ENCODE assay signal across 27 cellular contexts in the genomic region with DNA sequence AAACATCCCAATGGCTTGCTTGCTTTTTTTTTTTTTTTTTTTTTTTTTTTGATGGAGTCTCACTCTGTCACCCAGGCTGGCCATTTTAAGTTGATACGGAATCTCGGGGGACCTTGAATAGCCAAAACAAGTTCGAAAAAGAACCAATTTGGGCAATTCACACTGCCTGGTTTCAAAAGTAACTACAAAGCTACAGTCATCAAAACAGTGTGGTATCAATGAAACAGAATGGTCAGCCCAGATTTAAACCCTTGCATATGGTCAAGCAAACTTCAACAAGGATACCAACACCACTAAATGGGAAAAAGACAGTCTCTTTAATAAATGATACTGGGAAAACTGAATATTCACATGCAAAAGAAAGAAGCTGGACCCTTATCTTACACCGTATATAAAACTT. TPM values are rescaled to one million over a fixed set of nuclear protein-coding genes. Genes with fewer than 3 reads are reported as not detected.
DNase-seq lines count a peak whose midpoint lies in the region; ATAC-seq, FAIRE-seq and TF ChIP-seq lines count a peak whose summit lies in the region.
"Had no signal": no experiment of that assay in that cellular context is flagged by ENCODE, and none has a peak within 500 bp of the region (broad histone marks: within the 10 kb centered on the region; RNA-seq: fewer than 3 reads in every experiment).

No MANE protein-coding gene starts in this region.

- POLR2A ChIA-PET in MCF 10A (lab: Yijun Ruan, JAX) (interaction anchor here (0.5 to 2.2 kb wide), 3 partner anchors 48 to 195 kb away, joined by 3 to 8 read pairs (median 4); no protein-coding TSS in a partner anchor), K562 (lab: Yijun Ruan, JAX) (interaction anchor here (0.9 kb wide), 1 partner anchor 15 kb away, joined by 3 read pairs; no protein-coding TSS in a partner anchor)

- H3K4me1 ChIP-seq in mammary epithelial cell (ENCODE audit: insufficient read depth, low read length): no peaks in the 10 kb centered on the region
- peaks cover 14% of the 10 kb centered on the region for H3K4me1 ChIP-seq in RWPE2 (ENCODE audit: insufficient read depth, poor library complexity, severe bottlenecking)
- H3K4me1 ChIP-seq in K562 (replicated peaks in 1 of 2; ENCODE audit: control insufficient read depth in 2 of 2, insufficient read depth in 2 of 2, low read length in 2 of 2): no peaks in the 10 kb centered on the region
- peaks cover 4% of the 10 kb centered on the region for H3K4me1 ChIP-seq in keratinocyte (ENCODE audit: control insufficient read depth, extremely low read depth, insufficient read depth, low read length)
- H3K4me1 ChIP-seq: BE2C, BLaER1 had no signal

- H3K4me1 Mint-ChIP-seq in MCF 10A (ENCODE audit: insufficient read depth, unreplicated experiment): peaks cover 11% of the 10 kb centered on the region
- H3K4me1 Mint-ChIP-seq in progenitor cell of endocrine pancreas (ENCODE audit: low read depth): no peaks in the 10 kb centered on the region
- H3K4me1 Mint-ChIP-seq: CD14-positive monocyte; CD4-positive, alpha-beta memory T cell; CD8-positive, alpha-beta memory T cell had no signal

- H3K36me3 Mint-ChIP-seq in MCF 10A (ENCODE audit: insufficient read depth, unreplicated experiment) (peaks cover 20% of the 10 kb centered on the region), progenitor cell of endocrine pancreas (ENCODE audit: insufficient read depth) (peaks cover 31% of the 10 kb centered on the region)

- FAIRE-seq in K562 (lab: Jason Lieb, UNC) (no peak), keratinocyte (lab: Jason Lieb, UNC) (no peak)
- FAIRE-seq: GM12878, GM12892 had no signal

- DNase-seq in mammary epithelial cell (no peak), MCF 10A (ENCODE audit: unreplicated experiment) (no peak), RWPE2 (ENCODE audit: low spot score) (no peak), K562 (ENCODE audit: extremely low read depth in 1 of 4, low spot score in 3 of 4) (no peak), keratinocyte (ENCODE audit: low read depth, low spot score) (no peak), progenitor cell of endocrine pancreas (ENCODE audit: low spot score, unreplicated experiment) (no peak), NCI-H128 (lab: John Stamatoyannopoulos, UW; ENCODE audit: unreplicated experiment) (no peak), NCI-H1694 (lab: John Stamatoyannopoulos, UW) (no peak)
- DNase-seq: ACHN; BE2C; C1 segment of cervical spinal cord; CD4-positive, alpha-beta memory T cell; CD4-positive, CD25-positive, alpha-beta regulatory T cell; CD8-positive, alpha-beta memory T cell; COR-L47; DMS 273 treated with DMSO at 0.1 percent for 48 hours; DMS153; DMS53; DMS79; DND-41; EL; GDM1 had no signal

- H3K4me2 ChIP-seq in mammary epithelial cell (ENCODE audit: insufficient read depth, low read depth, low read length): no peak overlapping the region
- no peak overlapping the region for H3K4me2 ChIP-seq in K562 (ENCODE audit: insufficient read depth, low read length)
- H3K4me2 ChIP-seq in keratinocyte (ENCODE audit: control insufficient read depth, extremely low read depth, insufficient read depth, low read depth, low read length): no peak overlapping the region
- H3K4me2 ChIP-seq: BLaER1 had no signal

- H2AFZ ChIP-seq in mammary epithelial cell (ENCODE audit: low read depth, low read length) (no peak overlapping the region), K562 (ENCODE audit: low read depth, low read length) (no peak overlapping the region), keratinocyte (ENCODE audit: control insufficient read depth, low read length) (no peak overlapping the region)

- intact Hi-C loops in mammary epithelial cell (cut with micrococcal nuclease) (no loop called here), MCF 10A (cut with micrococcal nuclease) (no loop called here), K562 (cut with micrococcal nuclease) (no loop called here)

- no peak for TF ChIP-seq EP300 in K562 (IDR thresholded peaks at IDR 0.05; ENCODE audit: low read length)

- H3K9me3 ChIP-seq in mammary epithelial cell (replicated peaks; ENCODE audit: insufficient read depth, low read length) (no peaks in the 10 kb centered on the region), RWPE2 (ENCODE audit: severe bottlenecking) (no peaks in the 10 kb centered on the region), K562 (replicated peaks; ENCODE audit: control insufficient read depth, insufficient read depth, low read depth, low read length) (no peaks in the 10 kb centered on the region; the same call in 1 of the 2 replicates), keratinocyte (ENCODE audit: control insufficient read depth, low read depth, low read length) (no peaks in the 10 kb centered on the region)
- H3K9me3 ChIP-seq: BE2C had no signal

- H3K27me3 ChIP-seq in mammary epithelial cell (ENCODE audit: insufficient read depth, low read length) (no peaks in the 10 kb centered on the region), RWPE2 (ENCODE audit: insufficient read depth, poor library complexity, severe bottlenecking) (no peaks in the 10 kb centered on the region), K562 (ENCODE audit: control insufficient read depth in 2 of 2, insufficient read depth in 2 of 2, low read length in 2 of 2) (no peaks in the 10 kb centered on the region), keratinocyte (ENCODE audit: control insufficient read depth, extremely low read depth, insufficient read depth, low read length) (no peaks in the 10 kb centered on the region)
- H3K27me3 ChIP-seq: BE2C had no signal

- no peaks in the 10 kb centered on the region for H3K27me3 Mint-ChIP-seq in MCF 10A (ENCODE audit: insufficient read depth, unreplicated experiment)
- no peaks in the 10 kb centered on the region for H3K27me3 Mint-ChIP-seq in progenitor cell of endocrine pancreas
- H3K27me3 Mint-ChIP-seq: CD4-positive, alpha-beta memory T cell; CD4-positive, CD25-positive, alpha-beta regulatory T cell; CD8-positive, alpha-beta memory T cell had no signal

- H3K27ac ChIP-seq in mammary epithelial cell (ENCODE audit: insufficient read depth, low read depth, low read length) (peak overlapping the region; percentile 94), RWPE2 (ENCODE audit: poor library complexity, severe bottlenecking) (peak overlapping the region; percentile 78), K562 (ENCODE audit: extremely low read depth, low read depth, low read length) (no peak overlapping the region), keratinocyte (ENCODE audit: control insufficient read depth, insufficient read depth, low read length) (peak overlapping the region; percentile 69)
- H3K27ac ChIP-seq: 22Rv1, BLaER1 had no signal

- no peak for TF ChIP-seq POLR2A in K562 (conservative IDR thresholded peaks at IDR 0.05)

- TF ChIP-seq CTCF in mammary epithelial cell (conservative IDR thresholded peaks at IDR 0.05 in 1 of 2, IDR thresholded peaks at IDR 0.05 in 1 of 2; ENCODE audit: extremely low read depth in 1 of 2, insufficient read depth in 1 of 2, low read depth in 1 of 2, low read length in 2 of 2) (no peak), MCF 10A (IDR thresholded peaks at IDR 0.05; ENCODE audit: unreplicated experiment) (no peak), RWPE2 (IDR thresholded peaks at IDR 0.05; ENCODE audit: poor library complexity, severe bottlenecking) (no peak), K562 (IDR thresholded peaks at IDR 0.05 in 2 of 3, conservative IDR thresholded peaks at IDR 0.05 in 1 of 3; ENCODE audit: insufficient read depth in 2 of 3, low read depth in 1 of 3, low read length in 3 of 3) (no peak), keratinocyte (optimal IDR thresholded peaks at IDR 0.05 in 1 of 3, IDR thresholded peaks at IDR 0.05 in 1 of 3, conservative IDR thresholded peaks at IDR 0.05 in 1 of 3; ENCODE audit: extremely low read depth in 1 of 3, insufficient read depth in 2 of 3, low read length in 3 of 3) (no peak), progenitor cell of endocrine pancreas (IDR thresholded peaks at IDR 0.05; ENCODE audit: unreplicated experiment) (no peak)

- H3K9me1 ChIP-seq in K562 (ENCODE audit: control insufficient read depth, insufficient read depth, low read length) (no peaks in the 10 kb centered on the region), keratinocyte (ENCODE audit: control insufficient read depth, extremely low read depth, insufficient read depth, low read length) (no peaks in the 10 kb centered on the region)

- 61% methylated on average over 2 of the region's 4 CpGs for WGBS in mammary epithelial cell (ENCODE audit: low coverage, missing lambda C conversion rate)
- 100% methylated on average over 1 of the region's 4 CpGs for WGBS in K562 (ENCODE audit: insufficient coverage, low coverage, missing lambda C conversion rate)

- H3K9me3 Mint-ChIP-seq in MCF 10A (ENCODE audit: unreplicated experiment) (peaks cover 5% of the 10 kb centered on the region), progenitor cell of endocrine pancreas (ENCODE audit: low read depth) (peaks cover 39% of the 10 kb centered on the region)
- H3K9me3 Mint-ChIP-seq: CD4-positive, CD25-positive, alpha-beta regulatory T cell; CD8-positive, alpha-beta memory T cell had no signal

- H3K4me3 ChIP-seq in mammary epithelial cell (replicated peaks in 1 of 3; ENCODE audit: insufficient read depth in 1 of 3, low read depth in 2 of 3, low read length in 3 of 3) (no peak overlapping the region), RWPE2 (ENCODE audit: severe bottlenecking) (no peak overlapping the region), K562 (no peak overlapping the region), keratinocyte (ENCODE audit: control insufficient read depth in 2 of 3, extremely low read depth in 1 of 3, insufficient read depth in 2 of 3, low read depth in 1 of 3, low read length in 3 of 3) (no peak overlapping the region)
- H3K4me3 ChIP-seq: BLaER1, GM12878 had no signal

- BruUV-seq in mammary epithelial cell (replicated peaks; lab: Mats Ljungman, UMichigan) (no TSS peak), MCF 10A (replicated peaks; lab: Mats Ljungman, UMichigan) (no TSS peak), K562 (replicated peaks; lab: Mats Ljungman, UMichigan) (no TSS peak)

- no peaks in the 10 kb centered on the region for H4K20me1 ChIP-seq in mammary epithelial cell (ENCODE audit: insufficient read depth, low read length)
- no peaks in the 10 kb centered on the region for H4K20me1 ChIP-seq in K562 (replicated peaks; ENCODE audit: control insufficient read depth, insufficient read depth, low read length)
- no peaks in the 10 kb centered on the region for H4K20me1 ChIP-seq in keratinocyte (ENCODE audit: control insufficient read depth, extremely low read depth, insufficient read depth, low read length)
- H4K20me1 ChIP-seq: BLaER1 had no signal

- CTCF ChIA-PET in mammary epithelial cell (lab: Charles Lee; ENCODE audit: low non-redundant PET): no interaction called here
- CTCF ChIA-PET in MCF 10A (lab: Yijun Ruan, JAX): no interaction called here
- CTCF ChIA-PET in K562 (lab: Yijun Ruan, JAX; ENCODE audit: low intra/inter-chr PET ratio): no interaction called here

- H3K27ac Mint-ChIP-seq in MCF 10A (ENCODE audit: low read depth, unreplicated experiment) (no peak overlapping the region), progenitor cell of endocrine pancreas (no peak overlapping the region)
- H3K27ac Mint-ChIP-seq: CD14-positive monocyte; CD4-positive, CD25-positive, alpha-beta regulatory T cell; CD8-positive, alpha-beta memory T cell had no signal

- no peak overlapping the region for H3K4me3 Mint-ChIP-seq in MCF 10A (ENCODE audit: unreplicated experiment)
- H3K4me3 Mint-ChIP-seq in progenitor cell of endocrine pancreas (ENCODE audit: low read depth): no peak overlapping the region
- H3K4me3 Mint-ChIP-seq: CD14-positive monocyte; CD4-positive, alpha-beta memory T cell; CD4-positive, CD25-positive, alpha-beta regulatory T cell; CD8-positive, alpha-beta memory T cell had no signal

- dilution Hi-C loops in mammary epithelial cell (cut with HindIII; ENCODE audit: low sequenced_read_pairs): no loop called here
- dilution Hi-C loops in keratinocyte (cut with MboI; ENCODE audit: extremely low pct_ligation_motif_present, low sequenced_read_pairs): no loop called here

- ATAC-seq in RWPE2 (ENCODE audit: low read depth): no peak
- no peak for ATAC-seq in K562
- ATAC-seq: GM12878 had no signal

- no peaks in the 10 kb centered on the region for H3K79me2 ChIP-seq in mammary epithelial cell (ENCODE audit: insufficient read depth, low read length)
- H3K79me2 ChIP-seq in K562 (ENCODE audit: control insufficient read depth, insufficient read depth, low read length): no peaks in the 10 kb centered on the region
- no peaks in the 10 kb centered on the region for H3K79me2 ChIP-seq in keratinocyte (ENCODE audit: control insufficient read depth, insufficient read depth, low read length)

- no peaks in the 10 kb centered on the region for H3K36me3 ChIP-seq in mammary epithelial cell (ENCODE audit: insufficient read depth, low read length)
- no peaks in the 10 kb centered on the region; the same call in 1 of the 2 replicates for H3K36me3 ChIP-seq in RWPE2 (ENCODE audit: low read depth)
- peaks cover 11% of the 10 kb centered on the region; the same call in 2 of the 3 replicates for H3K36me3 ChIP-seq in K562 (ENCODE audit: control insufficient read depth, insufficient read depth, low read length)
- H3K36me3 ChIP-seq in keratinocyte (ENCODE audit: control insufficient read depth in 2 of 2, extremely low read depth in 1 of 2, insufficient read depth in 2 of 2, low read length in 2 of 2): no peaks in the 10 kb centered on the region
- H3K36me3 ChIP-seq: BE2C had no signal

- H3K9ac ChIP-seq in mammary epithelial cell (ENCODE audit: insufficient read depth, low read length) (no peak overlapping the region), K562 (ENCODE audit: insufficient read depth in 1 of 2, low read depth in 2 of 2, low read length in 2 of 2) (no peak overlapping the region), keratinocyte (ENCODE audit: control insufficient read depth, extremely low read depth, insufficient read depth, low read length) (no peak overlapping the region)
- H3K9ac ChIP-seq: BLaER1 had no signal

- no peak for TF ChIP-seq RAD21 in K562 (CRISPR knock-in tag; conservative IDR thresholded peaks at IDR 0.05 in 1 of 2, IDR thresholded peaks at IDR 0.05 in 1 of 2)

- in situ Hi-C loops in mammary epithelial cell (cut with MboI; ENCODE audit: low sequenced_read_pairs in 2 of 2) (no loop called here), K562 (cut with MboI) (no loop called here)

RNA-seq across cellular contexts. Expression of gene BRCC3, which starts 41.8 kb away (rescaled TPM):
- total RNA-seq in mammary epithelial cell (10 to 100 TPM; 10.2 to 22.1 TPM), MCF 10A (2022) (21.1 and 22.9 TPM in 2 replicates), K562 (2014; rRNA removed) (9.6 and 14.2 TPM in 2 replicates), K562 (2014; rRNA removed; fragmentation: Illumina TruSeq; extraction: Trizol) (24.9 and 26.1 TPM in 2 replicates), K562 (2015; rRNA removed; fragmentation: Illumina TruSeq; extraction: Trizol) (24.9 and 26.7 TPM in 2 replicates), K562 (2021) (20.9 and 21.5 TPM in 2 replicates), progenitor cell of endocrine pancreas (31.4 and 35.6 TPM in 2 replicates)
- polyA plus RNA-seq in mammary epithelial cell (20.7 TPM), K562 (2011; rRNA removed) (30.2 and 42.9 TPM in 2 replicates), K562 (2014; fragmentation: Illumina TruSeq; extraction: Trizol) (25.1 and 33.5 TPM in 2 replicates), K562 (2014; fragmentation: Nextera tagmentation; extraction: Ambion mirVana) (10 to 100 TPM; 31.2 to 44.8 TPM), K562 (2014; rRNA removed) (20.2 and 23.3 TPM in 2 replicates), keratinocyte (18.5 to 25.5 TPM (median 24.8 TPM) in 3 replicates)
- polyA minus RNA-seq in mammary epithelial cell (23.2 TPM), keratinocyte (14.9 to 39.7 TPM (median 20.4 TPM) in 3 replicates)
- 18.6 and 34.1 TPM in 2 replicates for total RNA-seq in K562 (2011; cell fraction: chromatin; rRNA removed; ENCODE audit: low replicate concordance)
- total RNA-seq in K562 (2011; cell fraction: nucleolus; rRNA removed): 11.5 and 15.3 TPM in 2 replicates
- 17.7 and 18.2 TPM in 2 replicates for total RNA-seq in K562 (2011; cell fraction: nucleoplasm; rRNA removed)
- polyA plus RNA-seq in K562 (2011; cell fraction: cytosol; rRNA removed): 17.1 and 20.2 TPM in 2 replicates
- 24.6 and 43.7 TPM in 2 replicates for polyA plus RNA-seq in K562 (2011; cell fraction: nucleus; rRNA removed)
- polyA plus RNA-seq in K562 (2012): 16.2 and 27.1 TPM in 2 replicates
- 37.2 and 41.2 TPM in 2 replicates for polyA minus RNA-seq in K562 (2011; rRNA and poly(A)+ RNA removed)
- 10.4 and 15.8 TPM in 2 replicates for polyA minus RNA-seq in K562 (2011; cell fraction: cytosol; rRNA and poly(A)+ RNA removed)
- 18.8 and 20.1 TPM in 2 replicates for polyA minus RNA-seq in K562 (2011; cell fraction: nucleus; rRNA and poly(A)+ RNA removed)
- polyA plus RNA-seq in keratinocyte (2011; ENCODE audit: low read depth): 10.2 TPM
- 14.2 and 24.0 TPM in 2 replicates for polyA plus RNA-seq in keratinocyte (2011; cell fraction: cytosol; rRNA removed)
- polyA plus RNA-seq in keratinocyte (2011; cell fraction: nucleus; rRNA removed): 12.8 and 14.9 TPM in 2 replicates
- 9.8 and 21.9 TPM in 2 replicates for polyA plus RNA-seq in keratinocyte (2012; ENCODE audit: low replicate concordance)
- 12.9 TPM for polyA minus RNA-seq in keratinocyte (2011; cell fraction: cytosol; rRNA and poly(A)+ RNA removed)
- polyA minus RNA-seq in keratinocyte (2011; cell fraction: nucleus; rRNA and poly(A)+ RNA removed): 9.0 and 16.1 TPM in 2 replicates

RNA-seq across cellular contexts. Expression of gene CMC4, which starts 42.2 kb away (rescaled TPM):
- 10 to 100 TPM in 1 of 2 donors, 1 to 10 TPM in 1; 6.6 to 10.7 TPM for total RNA-seq in mammary epithelial cell
- 13.1 TPM for polyA plus RNA-seq in mammary epithelial cell
- polyA minus RNA-seq in mammary epithelial cell: 2.8 TPM
- total RNA-seq in MCF 10A (2022): 8.0 and 10.1 TPM in 2 replicates
- total RNA-seq in K562 (2011; cell fraction: chromatin; rRNA removed; ENCODE audit: low replicate concordance): 2.8 and 13.6 TPM in 2 replicates
- total RNA-seq in K562 (2011; cell fraction: nucleolus; rRNA removed): 1.7 and 2.2 TPM in 2 replicates
- total RNA-seq in K562 (2011; cell fraction: nucleoplasm; rRNA removed): 3.4 and 4.4 TPM in 2 replicates
- 10.4 and 12.2 TPM in 2 replicates for total RNA-seq in K562 (2014; rRNA removed)
- total RNA-seq in K562 (2014; rRNA removed; fragmentation: Illumina TruSeq; extraction: Trizol): 8.0 and 9.1 TPM in 2 replicates
- 8.2 and 10.2 TPM in 2 replicates for total RNA-seq in K562 (2015; rRNA removed; fragmentation: Illumina TruSeq; extraction: Trizol)
- 5.3 and 5.4 TPM in 2 replicates for total RNA-seq in K562 (2021)
- 14.6 and 16.2 TPM in 2 replicates for polyA plus RNA-seq in K562 (2011; rRNA removed)
- 12.0 and 13.5 TPM in 2 replicates for polyA plus RNA-seq in K562 (2011; cell fraction: cytosol; rRNA removed)
- polyA plus RNA-seq in K562 (2011; cell fraction: nucleus; rRNA removed): 11.0 and 15.3 TPM in 2 replicates
- 9.8 and 12.7 TPM in 2 replicates for polyA plus RNA-seq in K562 (2012)
- polyA plus RNA-seq in K562 (2014; fragmentation: Illumina TruSeq; extraction: Trizol): 12.4 and 13.8 TPM in 2 replicates
- 1 to 10 TPM; 3.5 to 6.3 TPM for polyA plus RNA-seq in K562 (2014; fragmentation: Nextera tagmentation; extraction: Ambion mirVana)
- polyA plus RNA-seq in K562 (2014; rRNA removed): 16.9 and 19.8 TPM in 2 replicates
- polyA minus RNA-seq in K562 (2011; rRNA and poly(A)+ RNA removed): 4.2 and 6.3 TPM in 2 replicates
- polyA minus RNA-seq in K562 (2011; cell fraction: cytosol; rRNA and poly(A)+ RNA removed): 1.7 TPM in 1 of 2 replicates, not detected in the other
- 1.9 and 5.8 TPM in 2 replicates for polyA minus RNA-seq in K562 (2011; cell fraction: nucleus; rRNA and poly(A)+ RNA removed)
- 9.1 to 10.1 TPM (median 9.8 TPM) in 3 replicates for polyA plus RNA-seq in keratinocyte
- 2.5 TPM for polyA plus RNA-seq in keratinocyte (2011; ENCODE audit: low read depth)
- 10.0 and 11.4 TPM in 2 replicates for polyA plus RNA-seq in keratinocyte (2011; cell fraction: cytosol; rRNA removed)
- 2.4 and 3.1 TPM in 2 replicates for polyA plus RNA-seq in keratinocyte (2011; cell fraction: nucleus; rRNA removed)
- 6.3 and 9.1 TPM in 2 replicates for polyA plus RNA-seq in keratinocyte (2012; ENCODE audit: low replicate concordance)
- 0.39 to 3.3 TPM (median 1.6 TPM) in 3 replicates for polyA minus RNA-seq in keratinocyte
- 3.1 TPM for polyA minus RNA-seq in keratinocyte (2011; cell fraction: cytosol; rRNA and poly(A)+ RNA removed)
- 1.0 and 1.2 TPM in 2 replicates for polyA minus RNA-seq in keratinocyte (2011; cell fraction: nucleus; rRNA and poly(A)+ RNA removed)
- 3.4 and 4.3 TPM in 2 replicates for total RNA-seq in progenitor cell of endocrine pancreas

RNA-seq across cellular contexts. Expression of gene MTCP1, which starts 42.2 kb away (rescaled TPM):
- total RNA-seq in mammary epithelial cell: 10 to 100 TPM in 1 of 2 donors, 1 to 10 TPM in 1; 1.8 to 23.4 TPM
- 0.65 TPM for polyA plus RNA-seq in mammary epithelial cell
- 10.4 TPM for polyA minus RNA-seq in mammary epithelial cell
- total RNA-seq in MCF 10A (2022): 21.3 and 32.2 TPM in 2 replicates
- 6.2 and 9.6 TPM in 2 replicates for total RNA-seq in K562 (2011; cell fraction: chromatin; rRNA removed; ENCODE audit: low replicate concordance)
- 6.0 and 8.0 TPM in 2 replicates for total RNA-seq in K562 (2011; cell fraction: nucleolus; rRNA removed)
- 9.2 and 16.0 TPM in 2 replicates for total RNA-seq in K562 (2011; cell fraction: nucleoplasm; rRNA removed)
- total RNA-seq in K562 (2014; rRNA removed): 19.1 and 28.0 TPM in 2 replicates
- 24.2 and 27.1 TPM in 2 replicates for total RNA-seq in K562 (2014; rRNA removed; fragmentation: Illumina TruSeq; extraction: Trizol)
- 17.0 and 20.8 TPM in 2 replicates for total RNA-seq in K562 (2015; rRNA removed; fragmentation: Illumina TruSeq; extraction: Trizol)
- total RNA-seq in K562 (2021): 22.9 and 27.6 TPM in 2 replicates
- polyA plus RNA-seq in K562 (2011; rRNA removed): 18.5 and 27.6 TPM in 2 replicates
- 3.2 and 6.2 TPM in 2 replicates for polyA plus RNA-seq in K562 (2011; cell fraction: cytosol; rRNA removed)
- 28.8 and 30.6 TPM in 2 replicates for polyA plus RNA-seq in K562 (2011; cell fraction: nucleus; rRNA removed)
- 23.5 and 33.1 TPM in 2 replicates for polyA plus RNA-seq in K562 (2012)
- polyA plus RNA-seq in K562 (2014; fragmentation: Illumina TruSeq; extraction: Trizol): 16.0 and 20.0 TPM in 2 replicates
- polyA plus RNA-seq in K562 (2014; fragmentation: Nextera tagmentation; extraction: Ambion mirVana): 10 to 100 TPM; 12.7 to 20.9 TPM
- polyA plus RNA-seq in K562 (2014; rRNA removed): 18.5 and 25.0 TPM in 2 replicates
- polyA minus RNA-seq in K562 (2011; rRNA and poly(A)+ RNA removed): 8.8 and 15.1 TPM in 2 replicates
- 5.2 and 10.8 TPM in 2 replicates for polyA minus RNA-seq in K562 (2011; cell fraction: cytosol; rRNA and poly(A)+ RNA removed)
- 6.9 and 8.2 TPM in 2 replicates for polyA minus RNA-seq in K562 (2011; cell fraction: nucleus; rRNA and poly(A)+ RNA removed)
- 4.7 to 20.2 TPM (median 5.0 TPM) in 3 replicates for polyA plus RNA-seq in keratinocyte
- 19.1 TPM for polyA plus RNA-seq in keratinocyte (2011; ENCODE audit: low read depth)
- 12.2 and 24.1 TPM in 2 replicates for polyA plus RNA-seq in keratinocyte (2011; cell fraction: cytosol; rRNA removed)
- 4.0 and 6.5 TPM in 2 replicates for polyA plus RNA-seq in keratinocyte (2011; cell fraction: nucleus; rRNA removed)
- polyA plus RNA-seq in keratinocyte (2012; ENCODE audit: low replicate concordance): 14.6 and 14.8 TPM in 2 replicates
- 0.56 to 3.9 TPM (median 2.3 TPM) in 3 replicates for polyA minus RNA-seq in keratinocyte
- not detected for polyA minus RNA-seq in keratinocyte (2011; cell fraction: cytosol; rRNA and poly(A)+ RNA removed)
- 0.95 and 1.5 TPM in 2 replicates for polyA minus RNA-seq in keratinocyte (2011; cell fraction: nucleus; rRNA and poly(A)+ RNA removed)
- total RNA-seq in progenitor cell of endocrine pancreas: 13.0 and 15.4 TPM in 2 replicates
